Comparison of ENCODE assay signal across 8 cellular contexts in the genomic region with DNA sequence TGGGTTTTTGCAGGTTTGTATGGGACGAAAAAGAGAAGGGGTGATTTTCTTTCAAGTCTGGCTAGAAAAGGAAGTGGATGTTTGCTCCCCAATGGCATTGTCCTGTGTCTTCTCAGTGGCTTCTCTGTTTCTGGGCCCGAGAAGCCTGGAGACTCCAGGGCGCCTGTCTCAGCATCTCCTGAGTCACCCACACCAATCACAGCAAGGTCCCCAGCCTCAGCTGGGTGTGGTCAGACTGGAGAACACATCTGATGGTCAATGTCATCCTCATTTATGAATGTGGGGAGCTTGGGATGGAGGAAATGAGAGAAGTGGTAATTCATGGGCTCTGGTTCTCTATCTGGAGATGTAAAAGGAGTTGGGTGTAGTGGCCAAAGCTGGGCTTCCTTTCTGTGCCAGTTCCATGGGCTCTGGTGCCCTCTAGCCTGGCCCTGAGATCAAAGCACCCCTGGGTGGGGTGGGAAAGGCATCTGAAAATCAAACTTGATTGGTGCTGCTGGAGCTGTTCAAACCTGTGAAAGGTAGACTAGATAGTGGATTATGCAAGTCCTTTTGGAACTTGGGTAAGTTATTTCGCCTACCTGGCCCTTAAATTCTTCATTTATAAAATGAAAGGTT. TPM values are rescaled to one million over a fixed set of nuclear protein-coding genes. Genes with fewer than 3 reads are reported as not detected.
DNase-seq lines count a peak whose midpoint lies in the region; ATAC-seq, FAIRE-seq and TF ChIP-seq lines count a peak whose summit lies in the region.

No MANE protein-coding gene starts in this region.

- no peak for TF ChIP-seq EP300 in Ishikawa (IDR thresholded peaks at IDR 0.05; ENCODE audit: borderline replicate concordance)

- no peak for FAIRE-seq in astrocyte (lab: Jason Lieb, UNC)

- DNase-seq in DMS153 (lab: John Stamatoyannopoulos, UW) (peak; percentile 18), astrocyte (ENCODE audit: low read depth) (no peak), lung microvascular endothelial cell (ENCODE audit: low read depth in 2 of 2) (peak; percentile 41 to 43), ureter (ENCODE audit: low spot score) (no peak)
- DNase-seq in stimulated activated CD4-positive, alpha-beta T cell treated with anti-CD3 and anti-CD28 coated beads, Interleukin-4, amount 100 ng/mL, for 24 hours: no peak

- H3K4me1 Mint-ChIP-seq in astrocyte (ENCODE audit: low read depth, unreplicated experiment): no peaks in the 10 kb centered on the region

- H3K27me3 ChIP-seq in astrocyte (ENCODE audit: insufficient read depth, low read length): no peaks in the 10 kb centered on the region

- no peak overlapping the region for H3K27ac Mint-ChIP-seq in astrocyte (ENCODE audit: unreplicated experiment)

- no peak overlapping the region for H3K27ac ChIP-seq in astrocyte (ENCODE audit: low read depth, low read length)

- H3K79me2 ChIP-seq in astrocyte (ENCODE audit: insufficient read depth, low read length): no peaks in the 10 kb centered on the region

- no peaks in the 10 kb centered on the region for H3K9me3 Mint-ChIP-seq in astrocyte (ENCODE audit: unreplicated experiment)

- H3K36me3 Mint-ChIP-seq in astrocyte (ENCODE audit: low read depth, unreplicated experiment): no peaks in the 10 kb centered on the region

- H4K20me1 ChIP-seq in astrocyte (ENCODE audit: insufficient read depth, low read length): no peaks in the 10 kb centered on the region

- no peak overlapping the region for H3K4me2 ChIP-seq in astrocyte (ENCODE audit: low read length)

- H3K4me3 ChIP-seq in astrocyte (ENCODE audit: insufficient read depth, low read depth, low read length): no peak overlapping the region

- TF ChIP-seq RAD21 in Ishikawa (IDR thresholded peaks at IDR 0.05; ENCODE audit: low read depth): peak; percentile 65

- no peak overlapping the region for H3K4me3 Mint-ChIP-seq in astrocyte (ENCODE audit: unreplicated experiment)

- TF ChIP-seq CTCF in astrocyte (IDR thresholded peaks at IDR 0.05; ENCODE audit: insufficient read depth, low read depth, low read length): peak; percentile 7

- H3K4me1 ChIP-seq in astrocyte (ENCODE audit: insufficient read depth, low read length): no peaks in the 10 kb centered on the region

- no peak overlapping the region for H3K9ac ChIP-seq in astrocyte (ENCODE audit: low read length)

- no peak overlapping the region for H2AFZ ChIP-seq in astrocyte (ENCODE audit: low read depth, low read length)

- no peak for ATAC-seq in HG03095 (IDR thresholded peaks at IDR 0.05; ENCODE audit: unreplicated experiment)
- no peak for ATAC-seq in HG03439 (IDR thresholded peaks at IDR 0.05; ENCODE audit: unreplicated experiment)

- H3K36me3 ChIP-seq in astrocyte (ENCODE audit: insufficient read depth, low read length): no peaks in the 10 kb centered on the region

- no peaks in the 10 kb centered on the region for H3K9me3 ChIP-seq in astrocyte (ENCODE audit: insufficient read depth, low read depth, low read length)

- H3K27me3 Mint-ChIP-seq in astrocyte (ENCODE audit: low read depth, unreplicated experiment): peaks cover 2% of the 10 kb centered on the region

TF ChIP-seq in Ishikawa, 13 proteins besides CTCF, POLR2A, EP300 and RAD21:
- TF ChIP-seq EGR1 (IDR thresholded peaks at IDR 0.05) (no peak), MAX (IDR thresholded peaks at IDR 0.05) (no peak), CEBPB (IDR thresholded peaks at IDR 0.05) (no peak), NFIC (IDR thresholded peaks at IDR 0.05) (no peak), TEAD4 (IDR thresholded peaks at IDR 0.05) (no peak), TAF1 (IDR thresholded peaks at IDR 0.05; ENCODE audit: low read depth) (no peak), ZBTB7A (IDR thresholded peaks at IDR 0.05; ENCODE audit: low read depth) (no peak), YY1 (IDR thresholded peaks at IDR 0.05; ENCODE audit: low read depth) (no peak), FOXM1 (IDR thresholded peaks at IDR 0.05; ENCODE audit: borderline replicate concordance, low read depth) (no peak), CREB1 (IDR thresholded peaks at IDR 0.05; ENCODE audit: low read depth) (no peak), TCF12 (IDR thresholded peaks at IDR 0.05; ENCODE audit: low read depth) (no peak), USF1 (IDR thresholded peaks at IDR 0.05) (no peak)
- TF ChIP-seq, protein P1, sequence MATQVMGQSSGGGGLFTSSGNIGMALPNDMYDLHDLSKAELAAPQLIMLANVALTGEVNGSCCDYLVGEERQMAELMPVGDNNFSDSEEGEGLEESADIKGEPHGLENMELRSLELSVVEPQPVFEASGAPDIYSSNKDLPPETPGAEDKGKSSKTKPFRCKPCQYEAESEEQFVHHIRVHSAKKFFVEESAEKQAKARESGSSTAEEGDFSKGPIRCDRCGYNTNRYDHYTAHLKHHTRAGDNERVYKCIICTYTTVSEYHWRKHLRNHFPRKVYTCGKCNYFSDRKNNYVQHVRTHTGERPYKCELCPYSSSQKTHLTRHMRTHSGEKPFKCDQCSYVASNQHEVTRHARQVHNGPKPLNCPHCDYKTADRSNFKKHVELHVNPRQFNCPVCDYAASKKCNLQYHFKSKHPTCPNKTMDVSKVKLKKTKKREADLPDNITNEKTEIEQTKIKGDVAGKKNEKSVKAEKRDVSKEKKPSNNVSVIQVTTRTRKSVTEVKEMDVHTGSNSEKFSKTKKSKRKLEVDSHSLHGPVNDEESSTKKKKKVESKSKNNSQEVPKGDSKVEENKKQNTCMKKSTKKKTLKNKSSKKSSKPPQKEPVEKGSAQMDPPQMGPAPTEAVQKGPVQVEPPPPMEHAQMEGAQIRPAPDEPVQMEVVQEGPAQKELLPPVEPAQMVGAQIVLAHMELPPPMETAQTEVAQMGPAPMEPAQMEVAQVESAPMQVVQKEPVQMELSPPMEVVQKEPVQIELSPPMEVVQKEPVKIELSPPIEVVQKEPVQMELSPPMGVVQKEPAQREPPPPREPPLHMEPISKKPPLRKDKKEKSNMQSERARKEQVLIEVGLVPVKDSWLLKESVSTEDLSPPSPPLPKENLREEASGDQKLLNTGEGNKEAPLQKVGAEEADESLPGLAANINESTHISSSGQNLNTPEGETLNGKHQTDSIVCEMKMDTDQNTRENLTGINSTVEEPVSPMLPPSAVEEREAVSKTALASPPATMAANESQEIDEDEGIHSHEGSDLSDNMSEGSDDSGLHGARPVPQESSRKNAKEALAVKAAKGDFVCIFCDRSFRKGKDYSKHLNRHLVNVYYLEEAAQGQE (IDR thresholded peaks at IDR 0.05; ENCODE audit: low read depth): no peak

RNA-seq across cellular contexts. Expression of gene RASL11A, which starts 13.4 kb away (rescaled TPM):
- 0.79 and 2.2 TPM in 2 replicates for total RNA-seq in astrocyte
- total RNA-seq in lung microvascular endothelial cell: 1.7 and 2.0 TPM in 2 replicates
- 33.2 TPM for total RNA-seq in ureter

RNA-seq across cellular contexts. Expression of gene RPL21, which starts 32.7 kb away (rescaled TPM):
- total RNA-seq in astrocyte (622 and 728 TPM in 2 replicates), lung microvascular endothelial cell (621 and 659 TPM in 2 replicates), ureter (1,153 TPM)

Comparison
In these comparisons a context has a peak if more than half of its experiments do, and no peak if none do; other contexts are left out.
1. DNase-seq: peak in DMS153 (single experiment) and lung microvascular endothelial cell (2 of 2); none in astrocyte (single experiment), stimulated activated CD4-positive, alpha-beta T cell treated with anti-CD3 and anti-CD28 coated beads, Interleukin-4, amount 100 ng/mL, for 24 hours (single experiment) and ureter (single experiment).
2. RNA of gene RASL11A, which starts 13.4 kb away (total RNA-seq): 33.2 TPM in ureter (single experiment); 0.79 to 2.2 TPM in astrocyte and 1.7 to 2.0 TPM in lung microvascular endothelial cell; every median in the first group is over 10 times any median in the second.